ENCODE assay signal across 19 cellular contexts in the genomic region with DNA sequence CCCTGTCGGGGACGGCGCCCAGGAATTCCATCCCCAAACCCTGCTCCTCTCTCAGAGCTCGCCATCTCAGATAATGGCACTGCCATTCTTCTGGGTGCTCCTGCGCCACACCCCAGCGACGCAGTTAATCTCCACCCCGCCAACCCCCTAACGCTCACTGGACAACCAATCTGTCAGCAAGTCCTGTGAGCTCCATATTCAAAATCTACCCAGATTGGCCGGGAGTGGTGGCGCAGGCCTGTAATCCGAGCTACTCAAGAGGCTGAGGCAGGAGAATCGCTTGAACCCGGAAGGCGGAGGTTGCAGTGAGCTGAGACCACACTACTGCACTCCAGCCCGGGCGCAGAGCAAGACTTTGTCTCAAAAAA.
"Had no signal": no experiment of that assay in that cellular context is flagged by ENCODE, and none has a peak within 500 bp of the region (broad histone marks: within the 10 kb centered on the region; RNA-seq: fewer than 3 reads in every experiment).

No MANE protein-coding gene starts in this region.

- H3K4me3 Mint-ChIP-seq: activated CD4-positive, alpha-beta memory T cell treated with anti-CD3 and anti-CD28 coated beads for 36 hours; activated CD8-positive, alpha-beta memory T cell treated with anti-CD3 and anti-CD28 coated beads, Interleukin-2, amount 10 ng/mL, durations not matched to agents 7 days and 5 days; activated naive CD4-positive, alpha-beta T cell treated with anti-CD3 and anti-CD28 coated beads for 36 hours; effector memory CD8-positive, alpha-beta T cell; natural killer cell had no signal

- DNase-seq: activated CD4-positive, alpha-beta memory T cell treated with anti-CD3 and anti-CD28 coated beads for 36 hours; activated CD8-positive, alpha-beta memory T cell treated with anti-CD3 and anti-CD28 coated beads, Interleukin-2, amount 10 ng/mL, durations not matched to agents 7 days and 5 days; activated naive CD4-positive, alpha-beta T cell treated with anti-CD3 and anti-CD28 coated beads for 36 hours; activated T-cell treated with anti-CD3 and anti-CD28 coated beads, Interleukin-2, amount 50 U/mL, for 1 hour; body of pancreas; effector memory CD8-positive, alpha-beta T cell; hippocampal formation; natural killer cell; nucleus accumbens; posterior cingulate gyrus; stimulated activated CD4-positive, alpha-beta T cell treated with anti-CD3 and anti-CD28 coated beads, Interleukin-12 subunit alpha, Interleukin-12 subunit beta, amount 100 ng/mL, for 4 hours; stimulated activated CD4-positive, alpha-beta T cell treated with anti-CD3 and anti-CD28 coated beads, Interleukin-1b, Interleukin-23, amount 100 ng/mL, for 48 hours; stimulated activated CD8-positive, alpha-beta memory T cell treated with anti-CD3 and anti-CD28 coated beads, Interleukin-4, amount 100 ng/mL, for 48 hours; stimulated activated naive CD4-positive, alpha-beta T cell; substantia nigra; T-helper 2 cell; WERI-Rb-1 had no signal

- H3K27me3 Mint-ChIP-seq: activated CD4-positive, alpha-beta memory T cell treated with anti-CD3 and anti-CD28 coated beads for 36 hours; activated CD8-positive, alpha-beta memory T cell treated with anti-CD3 and anti-CD28 coated beads, Interleukin-2, amount 10 ng/mL, durations not matched to agents 7 days and 5 days; effector memory CD8-positive, alpha-beta T cell had no signal

- H3K27me3 ChIP-seq: body of pancreas had no signal

- H3K4me3 ChIP-seq: body of pancreas, lung, tibial artery had no signal

- H3K9me3 Mint-ChIP-seq: activated CD4-positive, alpha-beta memory T cell treated with anti-CD3 and anti-CD28 coated beads for 36 hours; activated naive CD4-positive, alpha-beta T cell treated with anti-CD3 and anti-CD28 coated beads for 36 hours; natural killer cell had no signal

- H3K9me3 ChIP-seq: body of pancreas had no signal

- ATAC-seq: activated CD8-positive, alpha-beta memory T cell treated with anti-CD3 and anti-CD28 coated beads, Interleukin-2, amount 10 ng/mL, durations not matched to agents 7 days and 5 days; body of pancreas; effector memory CD8-positive, alpha-beta T cell; natural killer cell had no signal

- H3K36me3 ChIP-seq: tibial artery, WERI-Rb-1 had no signal

- H3K27ac ChIP-seq: body of pancreas, tibial artery, WERI-Rb-1 had no signal

- H3K4me1 Mint-ChIP-seq: activated CD8-positive, alpha-beta memory T cell treated with anti-CD3 and anti-CD28 coated beads, Interleukin-2, amount 10 ng/mL, durations not matched to agents 7 days and 5 days had no signal

- H3K27ac Mint-ChIP-seq: activated CD4-positive, alpha-beta memory T cell treated with anti-CD3 and anti-CD28 coated beads for 36 hours; activated CD8-positive, alpha-beta memory T cell treated with anti-CD3 and anti-CD28 coated beads, Interleukin-2, amount 10 ng/mL, durations not matched to agents 7 days and 5 days; activated naive CD4-positive, alpha-beta T cell treated with anti-CD3 and anti-CD28 coated beads for 36 hours had no signal

- H3K36me3 Mint-ChIP-seq: activated CD8-positive, alpha-beta memory T cell treated with anti-CD3 and anti-CD28 coated beads, Interleukin-2, amount 10 ng/mL, durations not matched to agents 7 days and 5 days; natural killer cell had no signal

- H3K4me1 ChIP-seq: tibial artery had no signal
